ENCODE assay signal across 34 cellular contexts in genomic region chr17:79676796-79677195, GRCh38. TPM values are rescaled to one million over a fixed set of nuclear protein-coding genes. Genes with fewer than 3 reads are reported as not detected.
"Had no signal": no experiment of that assay in that cellular context is flagged by ENCODE, and none has a peak within 500 bp of the region (broad histone marks: within the 10 kb centered on the region; RNA-seq: fewer than 3 reads in every experiment).

No MANE protein-coding gene starts in this region.

- H3K4me1 ChIP-seq: body of pancreas, breast epithelium, foreskin keratinocyte, gastrocnemius medialis, heart right ventricle had no signal

- ATAC-seq: activated T-cell treated with anti-CD3 and anti-CD28 coated beads, Interleukin-2, amount 50 U/mL, for 72 hours; body of pancreas; esophagus mucosa; foreskin keratinocyte; gastrocnemius medialis; heart right ventricle; WTC11 had no signal

- H3K79me2 ChIP-seq: hepatocyte had no signal

- H3K4me2 ChIP-seq: hepatocyte had no signal

- H3K27ac Mint-ChIP-seq: activated CD4-positive, alpha-beta memory T cell treated with anti-CD3 and anti-CD28 coated beads, Interleukin-2, amount 10 ng/mL, durations not matched to agents 7 days and 5 days; activated CD4-positive, alpha-beta T cell treated with anti-CD3 and anti-CD28 coated beads, Interleukin-2, amount 10 ng/mL, durations not matched to agents 7 days and 5 days; activated naive CD8-positive, alpha-beta T cell; activated T-cell treated with anti-CD3 and anti-CD28 coated beads, Interleukin-2, amount 50 U/mL, for 24 hours; activated T-cell treated with anti-CD3 and anti-CD28 coated beads, Interleukin-2, amount 50 U/mL, for 72 hours; dendritic cell treated with granulocyte-macrophage colony-stimulating factor and Interleukin-4, amounts not matched to agents 40 ng/mL and 50 ng/mL, for 4 days; endodermal cell; WTC11 had no signal

- H3K27ac ChIP-seq: body of pancreas, breast epithelium, cardiac muscle cell, coronary artery, dorsolateral prefrontal cortex, foreskin keratinocyte, gastrocnemius medialis, heart right ventricle, hepatocyte had no signal

- H2AFZ ChIP-seq: hepatocyte had no signal

- H3K27me3 Mint-ChIP-seq: activated CD4-positive, alpha-beta memory T cell treated with anti-CD3 and anti-CD28 coated beads, Interleukin-2, amount 10 ng/mL, durations not matched to agents 7 days and 5 days; activated CD4-positive, alpha-beta T cell treated with anti-CD3 and anti-CD28 coated beads, Interleukin-2, amount 10 ng/mL, durations not matched to agents 7 days and 5 days had no signal

- H3K27me3 ChIP-seq: body of pancreas, foreskin keratinocyte, hepatocyte had no signal

- DNase-seq: activated CD4-positive, alpha-beta memory T cell treated with anti-CD3 and anti-CD28 coated beads, Interleukin-2, amount 10 ng/mL, durations not matched to agents 7 days and 5 days; activated CD4-positive, alpha-beta T cell treated with anti-CD3 and anti-CD28 coated beads for 1 hour; activated CD4-positive, alpha-beta T cell treated with anti-CD3 and anti-CD28 coated beads for 4 hours; activated CD4-positive, alpha-beta T cell treated with anti-CD3 and anti-CD28 coated beads, Interleukin-2, amount 10 ng/mL, durations not matched to agents 7 days and 5 days; activated CD4-positive, alpha-beta T cell treated with anti-CD3 and anti-CD28 coated beads, Interleukin-2, amount 50 U/mL, for 4 hours; activated CD8-positive, alpha-beta memory T cell treated with anti-CD3 and anti-CD28 coated beads, Interleukin-2, amount 50 U/mL, for 48 hours; activated gamma-delta T cell; activated naive CD4-positive, alpha-beta T cell; activated naive CD4-positive, alpha-beta T cell treated with anti-CD3 and anti-CD28 coated beads, Interleukin-2, amount 50 U/mL, for 16 hours; activated T-cell treated with anti-CD3 and anti-CD28 coated beads for 4 hours; activated T-cell treated with anti-CD3 and anti-CD28 coated beads, Interleukin-2, amount 50 U/mL, for 24 hours; activated T-cell treated with anti-CD3 and anti-CD28 coated beads, Interleukin-2, amount 50 U/mL, for 72 hours; amniotic stem cell; body of pancreas; central memory CD4-positive, alpha-beta T cell; cerebellar nuclear complex; effector memory CD4-positive, alpha-beta T cell; endodermal cell; foreskin keratinocyte; gastrocnemius medialis; heart right ventricle; T-helper 2 cell had no signal

- H3K4me3 Mint-ChIP-seq: activated CD4-positive, alpha-beta memory T cell treated with anti-CD3 and anti-CD28 coated beads, Interleukin-2, amount 10 ng/mL, durations not matched to agents 7 days and 5 days; activated CD4-positive, alpha-beta T cell treated with anti-CD3 and anti-CD28 coated beads, Interleukin-2, amount 10 ng/mL, durations not matched to agents 7 days and 5 days; activated naive CD8-positive, alpha-beta T cell; activated T-cell treated with anti-CD3 and anti-CD28 coated beads, Interleukin-2, amount 50 U/mL, for 24 hours; activated T-cell treated with anti-CD3 and anti-CD28 coated beads, Interleukin-2, amount 50 U/mL, for 72 hours; dendritic cell treated with granulocyte-macrophage colony-stimulating factor and Interleukin-4, amounts not matched to agents 40 ng/mL and 50 ng/mL, for 4 days; endodermal cell; WTC11 had no signal

- H3K36me3 ChIP-seq: breast epithelium, cardiac muscle cell, gastrocnemius medialis, heart right ventricle had no signal

- H3K4me3 ChIP-seq: body of pancreas, breast epithelium, cardiac muscle cell, coronary artery, dorsolateral prefrontal cortex, gastrocnemius medialis, heart right ventricle, hepatocyte had no signal

- H3K4me1 Mint-ChIP-seq: activated CD4-positive, alpha-beta memory T cell treated with anti-CD3 and anti-CD28 coated beads, Interleukin-2, amount 10 ng/mL, durations not matched to agents 7 days and 5 days; activated CD4-positive, alpha-beta T cell treated with anti-CD3 and anti-CD28 coated beads, Interleukin-2, amount 10 ng/mL, durations not matched to agents 7 days and 5 days; endodermal cell had no signal

RNA-seq across cellular contexts. Expression of gene ENPP7, which starts 53.9 kb away (rescaled TPM):
- total RNA-seq: activated CD4-positive, alpha-beta T cell treated with anti-CD3 and anti-CD28 coated beads, Interleukin-2, amount 10 ng/mL, durations not matched to agents 7 days and 5 days; activated T-cell treated with anti-CD3 and anti-CD28 coated beads, Interleukin-2, amount 50 U/mL, for 72 hours; aorta; body of pancreas; breast epithelium; cardiac muscle cell; endodermal cell; epithelial cell of proximal tubule; esophagus mucosa; foreskin keratinocyte; gastrocnemius medialis; heart right ventricle; T-helper 1 cell treated with Interleukin-12 subunit alpha and Interleukin-12 subunit beta and Interleukin-4 antibody, amounts not matched to agents 30 ng/mL and 1 ng/mL, for 36 hours; WTC11 had no signal
